In the genomic region with DNA sequence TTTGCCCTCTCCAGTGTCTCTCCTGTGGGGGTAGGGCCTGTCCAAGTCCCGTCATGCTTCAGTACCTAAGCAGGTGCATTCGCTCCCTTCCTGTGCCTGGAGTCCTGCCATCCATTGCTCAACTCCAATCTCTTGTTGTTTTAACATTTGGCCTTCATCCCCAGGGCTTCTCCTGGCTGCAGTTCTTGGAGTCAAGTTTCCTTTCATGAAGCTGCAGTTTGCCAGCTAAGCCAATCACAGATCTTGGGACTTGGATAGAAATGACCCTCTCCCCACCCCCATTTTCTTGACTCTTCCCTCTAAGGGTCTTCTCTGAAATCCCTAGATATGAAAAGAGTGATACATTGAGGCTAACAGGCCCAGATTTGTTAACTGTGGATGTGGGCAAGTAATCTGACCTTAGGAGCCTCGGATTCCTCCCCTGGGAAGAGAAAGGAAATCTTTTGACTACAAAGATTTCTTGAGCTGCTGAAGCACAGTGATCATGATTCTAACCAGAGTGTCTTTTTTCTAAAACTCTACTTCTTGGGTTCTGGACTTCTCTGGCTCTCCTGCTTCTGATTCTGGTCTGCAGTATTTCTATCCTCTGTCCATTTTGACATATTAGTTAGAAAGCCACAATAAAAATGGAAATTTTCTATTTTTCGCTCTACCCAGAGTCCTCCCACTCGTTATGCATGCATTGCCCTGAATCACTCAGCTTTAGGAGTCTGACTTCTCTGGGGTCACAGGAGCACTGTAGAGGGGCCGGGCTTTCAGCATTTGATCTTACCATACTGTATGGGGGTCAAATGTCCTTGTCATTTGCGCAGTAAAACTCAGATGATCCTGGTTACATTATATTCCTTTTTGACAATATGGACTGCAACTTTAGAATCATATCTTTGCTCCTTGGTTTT, we compare ENCODE assay signal across 9 cellular contexts.
DNase-seq lines count a peak whose midpoint lies in the region; TF ChIP-seq lines count a peak whose summit lies in the region.
"Had no signal": no experiment of that assay in that cellular context is flagged by ENCODE, and none has a peak within 500 bp of the region (broad histone marks: within the 10 kb centered on the region; RNA-seq: fewer than 3 reads in every experiment).

No MANE protein-coding gene starts in this region.

- TF ChIP-seq CTCF in endodermal cell (conservative IDR thresholded peaks at IDR 0.05) (no peak), nephron progenitor cell (IDR thresholded peaks at IDR 0.05) (no peak), HFFc6 (IDR thresholded peaks at IDR 0.05) (no peak)

- H3K4me3 ChIP-seq in endodermal cell (ENCODE audit: low read length): no peak overlapping the region

- no peaks in the 10 kb centered on the region for H3K4me1 ChIP-seq in endodermal cell (ENCODE audit: control insufficient read depth, insufficient read depth, low read length)

- no peaks in the 10 kb centered on the region for H3K36me3 ChIP-seq in endodermal cell (ENCODE audit: control insufficient read depth, insufficient read depth, low read length)

- peaks cover 9% of the 10 kb centered on the region for H3K4me1 Mint-ChIP-seq in endodermal cell
- H3K4me1 Mint-ChIP-seq in nephron progenitor cell: peaks cover 74% of the 10 kb centered on the region
- H3K4me1 Mint-ChIP-seq in HFFc6 (ENCODE audit: low read depth): peaks cover 5% of the 10 kb centered on the region; the same call in 1 of the 2 replicates

- no peak overlapping the region for H3K27ac ChIP-seq in endodermal cell (ENCODE audit: low read depth, low read length)

- H3K36me3 Mint-ChIP-seq in endodermal cell (ENCODE audit: low read depth): no peaks in the 10 kb centered on the region
- H3K36me3 Mint-ChIP-seq in nephron progenitor cell (ENCODE audit: low read depth): no peaks in the 10 kb centered on the region
- H3K36me3 Mint-ChIP-seq in HFFc6 (ENCODE audit: low read depth): no peaks in the 10 kb centered on the region

- H3K9ac ChIP-seq in endodermal cell (ENCODE audit: extremely low read depth, low read length, poor library complexity, severe bottlenecking): no peak overlapping the region

- H3K27ac Mint-ChIP-seq in endodermal cell (peak overlapping the region; percentile 7), nephron progenitor cell (peak overlapping the region; percentile 87), HFFc6 (no peak overlapping the region)

- no peaks in the 10 kb centered on the region for H3K9me3 Mint-ChIP-seq in endodermal cell
- no peaks in the 10 kb centered on the region for H3K9me3 Mint-ChIP-seq in nephron progenitor cell
- H3K9me3 Mint-ChIP-seq in HFFc6: no peaks in the 10 kb centered on the region

- H3K9me3 ChIP-seq in endodermal cell (ENCODE audit: control insufficient read depth, low read length): no peaks in the 10 kb centered on the region

- H3K27me3 ChIP-seq in endodermal cell (ENCODE audit: control insufficient read depth, insufficient read depth, low read length, poor library complexity, severe bottlenecking): no peaks in the 10 kb centered on the region

- DNase-seq in DMS153 (lab: John Stamatoyannopoulos, UW) (peak; percentile 45), NCI-H2107 (lab: John Stamatoyannopoulos, UW) (peak; percentile 69), endodermal cell (peak; percentile 55), nephron progenitor cell (peak; percentile 49), GM03348 (ENCODE audit: low spot score) (no peak), HFFc6 (no peak)
- DNase-seq in activated CD4-positive, CD25-positive, alpha-beta regulatory T cell (lab: John Stamatoyannopoulos, UW): no peak
- DNase-seq in stimulated activated CD4-positive, alpha-beta T cell treated with anti-CD3 and anti-CD28 coated beads, Interleukin-4, amount 100 ng/mL, for 24 hours: no peak
- DNase-seq: MM.1S had no signal

- H3K27me3 Mint-ChIP-seq in endodermal cell (ENCODE audit: insufficient read depth) (no peaks in the 10 kb centered on the region), nephron progenitor cell (ENCODE audit: low read depth, poor library complexity) (peaks cover 3% of the 10 kb centered on the region), HFFc6 (ENCODE audit: insufficient read depth) (peaks cover 17% of the 10 kb centered on the region)

- H3K4me3 Mint-ChIP-seq in endodermal cell (no peak overlapping the region), nephron progenitor cell (peak overlapping the region; percentile 30), HFFc6 (no peak overlapping the region)

- 71 to 88% methylated on average over 6 to 7 of the region's 7 CpGs for WGBS in endodermal cell (ENCODE audit: insufficient coverage in 1 of 2, insufficient read length in 1 of 2), 2 experiments

Comparison
In these comparisons a context has a peak if more than half of its experiments do, and no peak if none do; other contexts are left out.
1. DNase-seq: peak in DMS153 (single experiment), NCI-H2107 (single experiment), endodermal cell (single experiment) and nephron progenitor cell (single experiment); none in activated CD4-positive, CD25-positive, alpha-beta regulatory T cell (0 of 4), GM03348 (single experiment), HFFc6 (single experiment) and stimulated activated CD4-positive, alpha-beta T cell treated with anti-CD3 and anti-CD28 coated beads, Interleukin-4, amount 100 ng/mL, for 24 hours (single experiment).